ENCODE assay signal across 8 cellular contexts in the genomic region with DNA sequence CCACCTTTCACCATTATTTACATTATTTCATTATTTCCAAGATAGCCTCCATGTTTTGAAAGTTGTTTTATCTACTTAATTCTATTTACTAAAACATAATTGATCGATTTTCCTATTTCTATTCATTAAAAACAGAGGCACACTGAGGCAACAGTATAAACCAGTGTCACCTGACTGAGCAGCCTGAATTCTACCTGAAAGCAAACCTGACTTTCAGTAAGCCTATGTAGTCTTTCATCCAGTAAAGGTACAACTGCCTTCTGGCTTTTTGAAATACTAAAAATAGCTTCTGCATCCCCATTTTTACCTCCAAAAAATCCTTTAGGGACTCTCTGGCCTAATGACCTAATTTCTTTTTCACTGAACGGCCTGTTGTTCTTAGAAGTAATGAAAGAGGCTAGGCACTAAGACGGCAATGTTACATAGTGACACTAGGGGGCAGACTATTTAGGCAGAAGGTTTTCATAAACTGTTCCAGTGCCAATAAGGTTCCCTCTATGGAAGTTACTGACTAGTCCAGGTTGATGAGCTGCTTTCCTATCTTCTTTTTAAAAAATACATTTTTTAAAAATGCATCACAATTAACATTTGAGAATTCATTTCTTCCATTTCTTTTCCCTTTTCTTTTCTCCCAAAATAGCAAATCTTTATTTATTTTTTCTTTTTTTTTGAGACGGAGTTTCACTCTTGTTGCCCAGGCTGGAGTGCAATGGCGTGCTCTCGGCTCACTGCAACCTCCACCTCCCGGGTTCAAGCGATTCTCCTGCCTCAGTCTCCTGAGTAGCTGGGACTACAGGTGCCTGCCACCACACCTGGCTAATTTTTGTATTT. TPM values are rescaled to one million over a fixed set of nuclear protein-coding genes. Genes with fewer than 3 reads are reported as not detected.
DNase-seq lines count a peak whose midpoint lies in the region; ATAC-seq and TF ChIP-seq lines count a peak whose summit lies in the region.

No MANE protein-coding gene starts in this region.

- no peak overlapping the region for H3K4me2 ChIP-seq in OCI-LY1 (ENCODE audit: low read length)

- no peak overlapping the region for H3K9ac ChIP-seq in OCI-LY1 (ENCODE audit: low read length)

- no peaks in the 10 kb centered on the region for H3K79me2 ChIP-seq in OCI-LY1 (ENCODE audit: insufficient read depth, low read length)

- H3K27ac ChIP-seq in OCI-LY1 (ENCODE audit: low read depth, low read length, poor library complexity, severe bottlenecking) (no peak overlapping the region), tibial artery (no peak overlapping the region)

- intact Hi-C loops in tibial artery (cut with DNase I; ENCODE audit: low total_unique reads) = loop anchor here (5.0 kb wide), 1 partner anchor 108 kb away; no protein-coding TSS in a partner anchor

- H3K36me3 ChIP-seq in OCI-LY1 (ENCODE audit: insufficient read depth, low read length) (peaks cover 91% of the 10 kb centered on the region), tibial artery (peaks cover 48 to 82% (median 80%) of the 10 kb centered on the region in 3 donors)

- ATAC-seq in left lobe of liver = peak; percentile 99

- H3K9me3 ChIP-seq in OCI-LY1 (ENCODE audit: low read length) (no peaks in the 10 kb centered on the region), tibial artery (no peaks in the 10 kb centered on the region)

- no peaks in the 10 kb centered on the region for H3F3A ChIP-seq in OCI-LY1 (ENCODE audit: insufficient read depth, low read length)

- H3K9me2 ChIP-seq in OCI-LY1 (ENCODE audit: low read depth, low read length) = no peaks in the 10 kb centered on the region

- H3K4me1 ChIP-seq in OCI-LY1 (ENCODE audit: insufficient read depth, low read length, severe bottlenecking) (no peaks in the 10 kb centered on the region), tibial artery (no peaks in the 10 kb centered on the region)

- H3K4me3 ChIP-seq in OCI-LY1 (ENCODE audit: low read depth, low read length, poor library complexity, severe bottlenecking) (no peak overlapping the region), tibial artery (no peak overlapping the region)

- no peak overlapping the region for H2AFZ ChIP-seq in OCI-LY1 (ENCODE audit: low read length)

- no peaks in the 10 kb centered on the region for H4K20me1 ChIP-seq in OCI-LY1 (ENCODE audit: insufficient read depth, low read length)

- H3K27me3 ChIP-seq in OCI-LY1 (ENCODE audit: insufficient read depth, low read length) = no peaks in the 10 kb centered on the region
- H3K27me3 ChIP-seq in tibial artery = no peaks in the 10 kb centered on the region

- peak; percentile 9 for DNase-seq in activated CD4-positive, alpha-beta T cell treated with anti-CD3 and anti-CD28 coated beads for 48 hours
- DNase-seq in activated CD4-positive, alpha-beta T cell treated with anti-CD3 and anti-CD28 coated beads for 1 hour = no peak
- DNase-seq in KG1 (lab: John Stamatoyannopoulos, UW) = peak; percentile 18
- peak; percentile 46 for DNase-seq in central memory CD4-positive, alpha-beta T cell
- no peak for DNase-seq in left lobe of liver (ENCODE audit: low spot score)
- no peak for DNase-seq in tibial artery
- no peak for DNase-seq in stimulated activated CD4-positive, alpha-beta T cell treated with anti-CD3 and anti-CD28 coated beads, Interleukin-2, amount 100 ng/mL, for 24 hours

- peak; percentile 87 for TF ChIP-seq CTCF in OCI-LY1 (IDR thresholded peaks at IDR 0.05; ENCODE audit: low read length)
- peak; percentile 81 to 84 for TF ChIP-seq CTCF in tibial artery (IDR thresholded peaks at IDR 0.05)

RNA-seq across cellular contexts. Expression of gene ANAPC5, which starts 17.5 kb away (rescaled TPM):
- 43.4 TPM for total RNA-seq in left lobe of liver

RNA-seq across cellular contexts. Expression of gene CAMKK2, which starts 38.2 kb away (rescaled TPM):
- total RNA-seq in left lobe of liver = 28.8 TPM

Comparison
In these comparisons a context has a peak if more than half of its experiments do, and no peak if none do; other contexts are left out.
1. DNase-seq: peak in activated CD4-positive, alpha-beta T cell treated with anti-CD3 and anti-CD28 coated beads for 48 hours (single experiment), KG1 (single experiment) and central memory CD4-positive, alpha-beta T cell (single experiment); none in activated CD4-positive, alpha-beta T cell treated with anti-CD3 and anti-CD28 coated beads for 1 hour (single experiment), left lobe of liver (single experiment), tibial artery (0 of 2) and stimulated activated CD4-positive, alpha-beta T cell treated with anti-CD3 and anti-CD28 coated beads, Interleukin-2, amount 100 ng/mL, for 24 hours (0 of 2).